Comparison of ENCODE assay signal across 1 cellular context in genomic region chr16:4801962-4802658, GRCh38.
A peak's percentile ranks its signal among the peaks of the same experiment; 100 is the strongest.
TF ChIP-seq lines count a peak whose summit lies in the region.

Gene ROGDI (minus strand): TSS chr16:4802633. CDS start chr16:4802571, 62 bp downstream.

TF ChIP-seq in K562, 482 proteins besides CTCF, POLR2A, EP300 and RAD21 (continued from another document and continues in another):
- TF ChIP-seq ZMIZ1 (IDR thresholded peaks at IDR 0.05; ENCODE audit: low read depth in 2 of 2, low read length in 2 of 2) = no peak
- TF ChIP-seq ARID4B (CRISPR knock-in tag; IDR thresholded peaks at IDR 0.05) = peak; percentile 61; the same call in 1 of the 2 replicates
- TF ChIP-seq FOXM1 (IDR thresholded peaks at IDR 0.05; ENCODE audit: low read depth) = no peak
- TF ChIP-seq FOXM1 (CRISPR knock-in tag; IDR thresholded peaks at IDR 0.05; ENCODE audit: low read depth) = no peak
- TF ChIP-seq MCM2 (IDR thresholded peaks at IDR 0.05; ENCODE audit: low read depth) = no peak
- TF ChIP-seq XRCC4 (IDR thresholded peaks at IDR 0.05; ENCODE audit: extremely low read depth, insufficient read depth, insufficient read length) = no peak
- TF ChIP-seq TGIF2 (CRISPR knock-in tag; IDR thresholded peaks at IDR 0.05) = no peak
- TF ChIP-seq TFE3 (CRISPR knock-in tag; IDR thresholded peaks at IDR 0.05) = no peak
- no peak for TF ChIP-seq ZNF830 (CRISPR knock-in tag; IDR thresholded peaks at IDR 0.05)
- no peak for TF ChIP-seq KHSRP (IDR thresholded peaks at IDR 0.05)
- TF ChIP-seq MYC (IDR thresholded peaks at IDR 0.05; ENCODE audit: low read depth, low read length) = peak; percentile 51; the same call in 1 of the 2 replicates
- no peak for TF ChIP-seq MYC (CRISPR knock-in tag; IDR thresholded peaks at IDR 0.05; ENCODE audit: borderline replicate concordance, low read depth)
- TF ChIP-seq CLOCK (CRISPR knock-in tag; IDR thresholded peaks at IDR 0.05; ENCODE audit: borderline replicate concordance) = no peak
- TF ChIP-seq ILF3 (IDR thresholded peaks at IDR 0.05; ENCODE audit: borderline replicate concordance) = no peak
- peak; percentile 58; the same call in 1 of the 2 replicates for TF ChIP-seq ZBTB1 (CRISPR knock-in tag; IDR thresholded peaks at IDR 0.05; ENCODE audit: borderline replicate concordance, low read depth)
- no peak for TF ChIP-seq KLF10 (CRISPR knock-in tag; IDR thresholded peaks at IDR 0.05)
- TF ChIP-seq SMARCB1 (IDR thresholded peaks at IDR 0.05; ENCODE audit: insufficient read length, low read depth) = no peak
- no peak for TF ChIP-seq EWSR1 (IDR thresholded peaks at IDR 0.05; ENCODE audit: borderline replicate concordance, low read depth, partially characterized antibody)
- no peak for TF ChIP-seq ZNF217 (CRISPR knock-in tag; IDR thresholded peaks at IDR 0.05)
- no peak for TF ChIP-seq ZFP30 (CRISPR knock-in tag; IDR thresholded peaks at IDR 0.05; ENCODE audit: borderline replicate concordance)
- TF ChIP-seq SMARCA4 (IDR thresholded peaks at IDR 0.05) = no peak
- peak; percentile 82 for TF ChIP-seq RBBP5 (IDR thresholded peaks at IDR 0.05; ENCODE audit: borderline replicate concordance, insufficient read depth, low read length, poor library complexity, severe bottlenecking)
- TF ChIP-seq ZNF224 (CRISPR knock-in tag; IDR thresholded peaks at IDR 0.05) = no peak
- no peak for TF ChIP-seq ZNF77 (CRISPR knock-in tag; IDR thresholded peaks at IDR 0.05)
- TF ChIP-seq CAMTA2 (CRISPR knock-in tag; conservative IDR thresholded peaks at IDR 0.05) = no peak
- 0 out of 2 replicates have a peak, but pooled peaks have one; percentile 16 for TF ChIP-seq KLF13 (tag; IDR thresholded peaks at IDR 0.05; ENCODE audit: borderline replicate concordance, low read depth)
- TF ChIP-seq RBM39 (optimal IDR thresholded peaks at IDR 0.05; ENCODE audit: low read depth, low read length) = no peak
- TF ChIP-seq NRF1 (conservative IDR thresholded peaks at IDR 0.05 in 1 of 2, IDR thresholded peaks at IDR 0.05 in 1 of 2) = peak; percentile 79 to 82
- no peak for TF ChIP-seq EGR1 (conservative IDR thresholded peaks at IDR 0.05)
- TF ChIP-seq GABPA (tag; conservative IDR thresholded peaks at IDR 0.05; ENCODE audit: low read depth) = no peak; the same call in 1 of the 2 replicates
- TF ChIP-seq ZNF644 (tag; IDR thresholded peaks at IDR 0.05; ENCODE audit: low read depth) = no peak
- no peak for TF ChIP-seq SREBF1 (IDR thresholded peaks at IDR 0.05; ENCODE audit: borderline replicate concordance, low read depth, low read length)
- no peak for TF ChIP-seq STAT5A (IDR thresholded peaks at IDR 0.05; ENCODE audit: borderline replicate concordance, low read length)
- no peak for TF ChIP-seq GABPB1 (CRISPR knock-in tag; IDR thresholded peaks at IDR 0.05)
- no peak for TF ChIP-seq TFAM (CRISPR knock-in tag; conservative IDR thresholded peaks at IDR 0.05)
- no peak for TF ChIP-seq NCOR1 (IDR thresholded peaks at IDR 0.05)
- TF ChIP-seq KDM5B (IDR thresholded peaks at IDR 0.05; ENCODE audit: insufficient replicate concordance, low read depth, low read length) = no peak
- TF ChIP-seq RBM34 (IDR thresholded peaks at IDR 0.05; ENCODE audit: borderline replicate concordance, insufficient read depth, low read length) = no peak
- peak in 1 of 2 experiments; percentile 84; a peak in 2 of 4 replicates for TF ChIP-seq ZNF639 (CRISPR knock-in tag; conservative IDR thresholded peaks at IDR 0.05 in 1 of 2, IDR thresholded peaks at IDR 0.05 in 1 of 2)
- TF ChIP-seq ZEB2 (IDR thresholded peaks at IDR 0.05) = no peak; the same call in 1 of the 2 replicates
- TF ChIP-seq ZBTB26 (CRISPR knock-in tag; IDR thresholded peaks at IDR 0.05) = 0 out of 2 replicates have a peak, but pooled peaks have one; percentile 2
- TF ChIP-seq MAFF (IDR thresholded peaks at IDR 0.05; ENCODE audit: low read length) = no peak
- no peak for TF ChIP-seq ZNF707 (CRISPR knock-in tag; conservative IDR thresholded peaks at IDR 0.05)
- TF ChIP-seq CREM (IDR thresholded peaks at IDR 0.05; ENCODE audit: low read depth) = no peak
- no peak for TF ChIP-seq JUND (IDR thresholded peaks at IDR 0.05; ENCODE audit: borderline replicate concordance, low read depth, low read length)
- TF ChIP-seq JUND (tag; IDR thresholded peaks at IDR 0.05; ENCODE audit: borderline replicate concordance, low read depth, low read length) = no peak
- TF ChIP-seq ZNF444 (CRISPR knock-in tag; IDR thresholded peaks at IDR 0.05) = no peak
- TF ChIP-seq STAG1 (CRISPR knock-in tag; IDR thresholded peaks at IDR 0.05; ENCODE audit: borderline replicate concordance) = no peak
- no peak for TF ChIP-seq CREB1 (IDR thresholded peaks at IDR 0.05)
- TF ChIP-seq CREB1 (CRISPR knock-in tag; IDR thresholded peaks at IDR 0.05) = 0 out of 2 replicates have a peak, but pooled peaks have one; percentile 35
- peak; percentile 73 for TF ChIP-seq CXXC5 (CRISPR knock-in tag; IDR thresholded peaks at IDR 0.05)
- no peak for TF ChIP-seq L3MBTL2 (IDR thresholded peaks at IDR 0.05)
- TF ChIP-seq OTX1 (CRISPR knock-in tag; IDR thresholded peaks at IDR 0.05) = no peak
- TF ChIP-seq SAFB2 (IDR thresholded peaks at IDR 0.05; ENCODE audit: borderline replicate concordance, low read depth, low read length, severe bottlenecking) = no peak
- TF ChIP-seq PHF21A (IDR thresholded peaks at IDR 0.05; ENCODE audit: borderline replicate concordance, low read depth) = 0 out of 2 replicates have a peak, but pooled peaks have one; percentile 30
- no peak for TF ChIP-seq POLR3A (IDR thresholded peaks at IDR 0.05; ENCODE audit: borderline replicate concordance, extremely low read depth, insufficient read depth, insufficient read length)
- TF ChIP-seq SRSF3 (IDR thresholded peaks at IDR 0.05; ENCODE audit: insufficient read depth, low read length) = no peak
- TF ChIP-seq ZNF740 (CRISPR knock-in tag; IDR thresholded peaks at IDR 0.05) = no peak
- TF ChIP-seq ZNF740 (tag; IDR thresholded peaks at IDR 0.05) = no peak
- no peak for TF ChIP-seq LCOR (CRISPR knock-in tag; IDR thresholded peaks at IDR 0.05)
- peak; percentile 52 for TF ChIP-seq ZFP36 (IDR thresholded peaks at IDR 0.05; ENCODE audit: low read depth, low read length, partially characterized antibody)
- TF ChIP-seq NR3C1 (CRISPR knock-in tag; IDR thresholded peaks at IDR 0.05) = no peak
